ENCODE assay signal across 22 cellular contexts in the genomic region with DNA sequence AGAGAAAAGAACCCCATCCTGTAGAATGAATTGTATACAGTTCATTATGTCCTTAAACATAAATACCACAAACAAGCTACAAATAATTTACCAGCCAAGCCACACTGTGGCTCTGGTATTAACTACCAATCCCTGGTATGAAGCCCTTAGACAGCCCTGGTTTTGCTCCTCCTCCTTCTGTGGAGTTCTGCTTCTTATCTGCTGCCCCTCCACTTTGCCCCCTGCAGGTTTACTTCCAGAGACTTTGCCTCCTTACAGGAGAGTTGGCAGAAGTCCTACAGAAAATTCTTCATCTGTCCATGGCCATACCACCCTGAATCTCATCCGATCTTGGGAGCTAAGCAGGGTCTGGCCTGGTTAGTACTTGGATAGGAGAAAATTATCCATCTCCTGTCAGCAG.
DNase-seq lines count a peak whose midpoint lies in the region; ATAC-seq and TF ChIP-seq lines count a peak whose summit lies in the region.
"Had no signal": no experiment of that assay in that cellular context is flagged by ENCODE, and none has a peak within 500 bp of the region (broad histone marks: within the 10 kb centered on the region; RNA-seq: fewer than 3 reads in every experiment).

No MANE protein-coding gene starts in this region.

- H3K36me3 Mint-ChIP-seq in GM23338 (ENCODE audit: low read depth), result no peaks in the 10 kb centered on the region
- H3K36me3 Mint-ChIP-seq in endothelial cell (ENCODE audit: low read depth, unreplicated experiment), result no peaks in the 10 kb centered on the region
- H3K36me3 Mint-ChIP-seq: immature natural killer cell; naive thymus-derived CD8-positive, alpha-beta T cell had no signal

- H3K27me3 Mint-ChIP-seq in GM23338 (ENCODE audit: insufficient read depth, low read depth, poor library complexity), result no peaks in the 10 kb centered on the region
- no peaks in the 10 kb centered on the region for H3K27me3 Mint-ChIP-seq in endothelial cell (ENCODE audit: unreplicated experiment)

- H3K9me3 Mint-ChIP-seq in GM23338, result no peaks in the 10 kb centered on the region
- no peaks in the 10 kb centered on the region for H3K9me3 Mint-ChIP-seq in endothelial cell (ENCODE audit: unreplicated experiment)
- H3K9me3 Mint-ChIP-seq: activated T-helper 2 cell treated with anti-CD3 and anti-CD28 coated beads, Interferon-gamma antibody, Interleukin-2, Interleukin-4, amounts not matched to agents 10 μg/mL and 5 μg/mL and 100 μg/mL, durations not matched to agents 14 hours and 24 hours and 36 hours had no signal

- peaks cover 16% of the 10 kb centered on the region for H3K4me1 Mint-ChIP-seq in GM23338
- H3K4me1 Mint-ChIP-seq in endothelial cell (ENCODE audit: unreplicated experiment), result peaks cover 3% of the 10 kb centered on the region
- H3K4me1 Mint-ChIP-seq: immature natural killer cell; naive thymus-derived CD8-positive, alpha-beta T cell had no signal

- H4K20me1 ChIP-seq in GM23338 (replicated peaks; ENCODE audit: insufficient read depth) (no peaks in the 10 kb centered on the region), SK-N-SH (ENCODE audit: insufficient read depth) (no peaks in the 10 kb centered on the region)

- TF ChIP-seq EP300 in SK-N-SH (IDR thresholded peaks at IDR 0.05; ENCODE audit: borderline replicate concordance in 1 of 2, low read depth in 1 of 2, low read length in 1 of 2), result no peak

- no peaks in the 10 kb centered on the region for H3K79me2 ChIP-seq in GM23338 (replicated peaks; ENCODE audit: insufficient read depth)
- no peaks in the 10 kb centered on the region for H3K79me2 ChIP-seq in SK-N-SH (ENCODE audit: insufficient read depth)

- DNase-seq in GM23338 (ENCODE audit: low spot score) (peak; percentile 52), M059J (ENCODE audit: low read depth) (peak; percentile 40), endothelial cell (ENCODE audit: low spot score) (peak; percentile 4), retinal pigment epithelial cell (ENCODE audit: low read depth) (peak; percentile 7), SK-N-SH (no peak), KBM-7 (no peak), C1 segment of cervical spinal cord (lab: John Stamatoyannopoulos, UW) (no peak)
- DNase-seq: activated CD4-positive, alpha-beta T cell treated with anti-CD3 and anti-CD28 coated beads for 1 hour; Calu3; GF-D8; immature natural killer cell; naive thymus-derived CD8-positive, alpha-beta T cell; NCI-H1930; NCI-H510A; stimulated activated CD4-positive, alpha-beta T cell treated with anti-CD3 and anti-CD28 coated beads, Interleukin-4, amount 100 ng/mL, for 1 hour; T-helper 9 cell had no signal

- in situ Hi-C loops in KBM-7 (cut with MboI; ENCODE audit: low pct_unique_long_range_greater_than_20kb, low sequenced_read_pairs), result no loop called here

- POLR2A ChIA-PET in SK-N-SH (lab: Yijun Ruan, JAX), result no interaction called here

- H3K4me3 ChIP-seq in GM23338 (no peak overlapping the region), retinal pigment epithelial cell (ENCODE audit: low read length) (no peak overlapping the region), SK-N-SH (ENCODE audit: low read depth in 2 of 2, low read length in 1 of 2) (no peak overlapping the region)
- H3K4me3 ChIP-seq: cardiac muscle cell, esophagus muscularis mucosa, GM12878, SJSA1, vagina had no signal

- H3K36me3 ChIP-seq in GM23338 (ENCODE audit: insufficient read depth), result no peaks in the 10 kb centered on the region
- no peaks in the 10 kb centered on the region for H3K36me3 ChIP-seq in SK-N-SH (replicated peaks in 1 of 2; ENCODE audit: control insufficient read depth in 1 of 2, insufficient read depth in 2 of 2, low read length in 1 of 2)
- H3K36me3 ChIP-seq: cardiac muscle cell, esophagus muscularis mucosa, SJSA1, vagina had no signal

- no peak overlapping the region for H3K27ac ChIP-seq in GM23338 (ENCODE audit: low read depth)
- no peak overlapping the region for H3K27ac ChIP-seq in SK-N-SH (ENCODE audit: low read depth in 2 of 2, low read length in 1 of 2)
- H3K27ac ChIP-seq: cardiac muscle cell, esophagus muscularis mucosa, SJSA1, vagina had no signal

- H3K4me2 ChIP-seq in GM23338 (no peak overlapping the region), SK-N-SH (no peak overlapping the region)

- ATAC-seq in GM23338, result peak; percentile 72
- ATAC-seq: GM12878; naive thymus-derived CD8-positive, alpha-beta T cell had no signal

- H3F3A ChIP-seq in GM23338 (replicated peaks; ENCODE audit: low read depth) (no peaks in the 10 kb centered on the region), SK-N-SH (replicated peaks; ENCODE audit: insufficient read depth) (no peaks in the 10 kb centered on the region)

- TF ChIP-seq RAD21 in SK-N-SH (IDR thresholded peaks at IDR 0.05; ENCODE audit: low read length), result no peak

- H3K4me3 Mint-ChIP-seq in GM23338 (no peak overlapping the region), endothelial cell (ENCODE audit: unreplicated experiment) (no peak overlapping the region)
- H3K4me3 Mint-ChIP-seq: immature natural killer cell; naive thymus-derived CD8-positive, alpha-beta T cell had no signal

- H3K27ac Mint-ChIP-seq in GM23338 (no peak overlapping the region), endothelial cell (ENCODE audit: unreplicated experiment) (no peak overlapping the region)
- H3K27ac Mint-ChIP-seq: activated T-helper 2 cell treated with anti-CD3 and anti-CD28 coated beads, Interferon-gamma antibody, Interleukin-2, Interleukin-4, amounts not matched to agents 10 μg/mL and 5 μg/mL and 100 μg/mL, durations not matched to agents 14 hours and 24 hours and 36 hours; immature natural killer cell; naive thymus-derived CD8-positive, alpha-beta T cell had no signal

- H3K27me3 ChIP-seq in GM23338 (ENCODE audit: insufficient read depth) (no peaks in the 10 kb centered on the region), SK-N-SH (ENCODE audit: insufficient read depth) (no peaks in the 10 kb centered on the region; the same call in 1 of the 2 replicates)
- H3K27me3 ChIP-seq: cardiac muscle cell, esophagus muscularis mucosa, SJSA1, vagina had no signal

- TF ChIP-seq CTCF in GM23338 (conservative IDR thresholded peaks at IDR 0.05; ENCODE audit: low read depth in 2 of 2) (0 out of 4 replicates have a peak, but pooled peaks have one; percentile 14 to 16), endothelial cell (IDR thresholded peaks at IDR 0.05; ENCODE audit: unreplicated experiment) (no peak), retinal pigment epithelial cell (conservative IDR thresholded peaks at IDR 0.05; ENCODE audit: low read depth, low read length) (peak; percentile 21), SK-N-SH (IDR thresholded peaks at IDR 0.05) (no peak)

- H2AFZ ChIP-seq in GM23338, result no peak overlapping the region
- no peak overlapping the region for H2AFZ ChIP-seq in SK-N-SH (ENCODE audit: low read depth)

- H3K9me2 ChIP-seq in GM23338 (ENCODE audit: insufficient read depth) (no peaks in the 10 kb centered on the region), SK-N-SH (no peaks in the 10 kb centered on the region)

- no peak overlapping the region for H3K9ac ChIP-seq in SK-N-SH

- CTCF ChIA-PET in SK-N-SH (lab: Yijun Ruan, JAX), result no interaction called here

- H3K4me1 ChIP-seq in GM23338 (ENCODE audit: insufficient read depth) (no peaks in the 10 kb centered on the region), SK-N-SH (ENCODE audit: control insufficient read depth in 1 of 2, insufficient read depth in 2 of 2, low read depth in 1 of 2, low read length in 1 of 2) (no peaks in the 10 kb centered on the region)
- H3K4me1 ChIP-seq: esophagus muscularis mucosa, SJSA1, vagina had no signal

- H3K9me3 ChIP-seq in SK-N-SH, result no peaks in the 10 kb centered on the region
- H3K9me3 ChIP-seq: esophagus muscularis mucosa, SJSA1, vagina had no signal

- WGBS in SK-N-SH (ENCODE audit: low lambda C conversion rate), result 0% methylated on average over 1 of the region's 1 CpG

TF ChIP-seq in SK-N-SH, 30 proteins besides CTCF, POLR2A, EP300 and RAD21:
- TF ChIP-seq RFX5 (IDR thresholded peaks at IDR 0.05; ENCODE audit: low read length), result no peak
TF ChIP-seq in SK-N-SH: peak in this region for 0.

Comparison
In these comparisons a context has a peak if more than half of its experiments do, and no peak if none do; other contexts are left out.
1. DNase-seq: peak in GM23338 (single experiment), M059J (single experiment), endothelial cell (single experiment) and retinal pigment epithelial cell (single experiment); none in SK-N-SH (single experiment), KBM-7 (single experiment) and C1 segment of cervical spinal cord (0 of 14).
2. CTCF ChIP-seq: peak in GM23338 (2 of 2) and retinal pigment epithelial cell (single experiment); none in endothelial cell (single experiment) and SK-N-SH (single experiment).